9 cellular contexts compared by ENCODE assay signal in genomic region chr3:57227930-57228733, GRCh38. TPM values are rescaled to one million over a fixed set of nuclear protein-coding genes. Genes with fewer than 3 reads are reported as not detected.
DNase-seq lines count a peak whose midpoint lies in the region; ATAC-seq, FAIRE-seq and TF ChIP-seq lines count a peak whose summit lies in the region.
"Had no signal": no experiment of that assay in that cellular context is flagged by ENCODE, and none has a peak within 500 bp of the region (broad histone marks: within the 10 kb centered on the region; RNA-seq: fewer than 3 reads in every experiment).

No MANE protein-coding gene starts in this region.

- no peaks in the 10 kb centered on the region for H3K27me3 ChIP-seq in cardiac muscle cell
- H3K27me3 ChIP-seq in uterus, result no peaks in the 10 kb centered on the region

- H3K4me1 ChIP-seq in cardiac muscle cell (ENCODE audit: low read depth) (peaks cover 10% of the 10 kb centered on the region), uterus (peaks cover 0 to 10% of the 10 kb centered on the region in 2 donors)

- H3K36me3 ChIP-seq in cardiac muscle cell (no peaks in the 10 kb centered on the region), uterus (no peaks in the 10 kb centered on the region)

- peak overlapping the region; percentile 87 for H3K4me3 Mint-ChIP-seq in osteocyte (ENCODE audit: unreplicated experiment)

- peak overlapping the region; percentile 93 for H3K27ac Mint-ChIP-seq in osteocyte (ENCODE audit: unreplicated experiment)

- TF ChIP-seq CTCF in cardiac muscle cell (IDR thresholded peaks at IDR 0.05; ENCODE audit: low read depth, low read length) (no peak), osteocyte (IDR thresholded peaks at IDR 0.05) (no peak), uterus (IDR thresholded peaks at IDR 0.05) (no peak)

- TF ChIP-seq POLR2A in uterus (IDR thresholded peaks at IDR 0.05), result no peak

- H3K27ac ChIP-seq in adipose tissue (ENCODE audit: low read depth, low read length) (peak overlapping the region; percentile 80), cardiac muscle cell (peak overlapping the region; percentile 63), uterus (peak overlapping the region; percentile 87 to 95)

- ATAC-seq in HG03439 (IDR thresholded peaks at IDR 0.05; ENCODE audit: unreplicated experiment) (peak; percentile 51), SK-N-SH treated with all-trans-retinoic acid at 6 μM for 48 hours (peak; percentile 56)

- intact Hi-C loops in uterus (cut with DNase I; ENCODE audit: low total_unique reads), result loop anchor here (10.0 kb wide), 1 partner anchor 63 kb away; the partner anchor contains the start of gene IL17RD

- 0% methylated on average over 61 to 70 of the region's 70 CpGs for WGBS in adipose tissue, 3 donors

- H3K27me3 Mint-ChIP-seq in osteocyte (ENCODE audit: unreplicated experiment), result no peaks in the 10 kb centered on the region

- no peaks in the 10 kb centered on the region for H3K9me3 Mint-ChIP-seq in osteocyte (ENCODE audit: unreplicated experiment)

- FAIRE-seq in GM19239 (lab: Jason Lieb, UNC), result peak; percentile 84
- FAIRE-seq: TTC549 had no signal

- peaks cover 34% of the 10 kb centered on the region for H3K4me1 Mint-ChIP-seq in osteocyte (ENCODE audit: unreplicated experiment)

- H3K4me3 ChIP-seq in cardiac muscle cell (peak overlapping the region; percentile 73), uterus (peak overlapping the region; percentile 62 to 94)

- H3K9me3 ChIP-seq in cardiac muscle cell (ENCODE audit: low read depth), result no peaks in the 10 kb centered on the region
- H3K9me3 ChIP-seq in uterus, result no peaks in the 10 kb centered on the region

- no peaks in the 10 kb centered on the region for H3K36me3 Mint-ChIP-seq in osteocyte (ENCODE audit: unreplicated experiment)

- DNase-seq in C1 segment of cervical spinal cord (lab: John Stamatoyannopoulos, UW) (peak in 13 of 14 donors; percentile 5 to 71 (median 47)), GM19239 (ENCODE audit: insufficient read length, low spot score) (peak; percentile 26), cardiac muscle cell (ENCODE audit: low read depth in 1 of 2, low spot score in 1 of 2) (peak; percentile 62 to 64), osteocyte (ENCODE audit: extremely low spot score, unreplicated experiment) (no peak), uterus (peak; percentile 33 to 42)

TF ChIP-seq in SK-N-SH treated with all-trans-retinoic acid at 6 μM for 48 hours, 23 proteins besides CTCF, POLR2A, EP300 and RAD21:
- TF ChIP-seq POU6F1 (CRISPR knock-in tag; IDR thresholded peaks at IDR 0.05; ENCODE audit: borderline replicate concordance, low read depth), result no peak
- TF ChIP-seq ZNF70 (CRISPR knock-in tag; IDR thresholded peaks at IDR 0.05), result no peak
- no peak for TF ChIP-seq CSDC2 (CRISPR knock-in tag; IDR thresholded peaks at IDR 0.05)
- no peak for TF ChIP-seq TSHZ2 (CRISPR knock-in tag; IDR thresholded peaks at IDR 0.05)
- no peak for TF ChIP-seq ESRRG (CRISPR knock-in tag; IDR thresholded peaks at IDR 0.05)
- no peak for TF ChIP-seq SNAI2 (CRISPR knock-in tag; IDR thresholded peaks at IDR 0.05)
- TF ChIP-seq GLIS3 (CRISPR knock-in tag; IDR thresholded peaks at IDR 0.05), result no peak
- no peak for TF ChIP-seq ZFP3 (CRISPR knock-in tag; IDR thresholded peaks at IDR 0.05)
- TF ChIP-seq BACH2 (CRISPR knock-in tag; IDR thresholded peaks at IDR 0.05; ENCODE audit: borderline replicate concordance), result no peak
- no peak for TF ChIP-seq PATZ1 (CRISPR knock-in tag; IDR thresholded peaks at IDR 0.05; ENCODE audit: borderline replicate concordance)
- TF ChIP-seq RARB (CRISPR knock-in tag; IDR thresholded peaks at IDR 0.05), result no peak
- TF ChIP-seq PPARA (CRISPR knock-in tag; IDR thresholded peaks at IDR 0.05; ENCODE audit: borderline replicate concordance), result no peak
- no peak for TF ChIP-seq OSR1 (CRISPR knock-in tag; IDR thresholded peaks at IDR 0.05)
- no peak for TF ChIP-seq ARNTL (CRISPR knock-in tag; IDR thresholded peaks at IDR 0.05; ENCODE audit: borderline replicate concordance, low read depth)

RNA-seq across cellular contexts. Expression of gene APPL1, which starts 0.6 kb away (rescaled TPM):
- polyA plus RNA-seq in adipose tissue, result 10 to 100 TPM; 16.2 to 21.9 (median 19.5) TPM
- 24.9 and 29.1 TPM in 2 replicates for total RNA-seq in cardiac muscle cell
- 46.0 and 66.5 TPM in 2 replicates for polyA plus RNA-seq in cardiac muscle cell
- 36.2 and 38.9 TPM in 2 replicates for total RNA-seq in osteocyte
- total RNA-seq in uterus, result 100 to 1,000 TPM in 1 of 4 donors, 10 to 100 TPM in 3; 25.4 to 114 (median 51.7) TPM

RNA-seq across cellular contexts. Expression of gene HESX1, which starts 28.4 kb away (rescaled TPM):
- under 1 TPM; 0.56 to 0.64 (median 0.61) TPM for polyA plus RNA-seq in adipose tissue
- 2.5 and 6.4 TPM in 2 replicates for total RNA-seq in cardiac muscle cell
- 7.0 and 12.2 TPM in 2 replicates for polyA plus RNA-seq in cardiac muscle cell
- 1.3 and 2.0 TPM in 2 replicates for total RNA-seq in osteocyte
- not detected for total RNA-seq in uterus
